8 cellular contexts compared by ENCODE assay signal in genomic region chr5:178205010-178205748, GRCh38. TPM values are rescaled to one million over a fixed set of nuclear protein-coding genes. Genes with fewer than 3 reads are reported as not detected.
DNase-seq lines count a peak whose midpoint lies in the region; ATAC-seq and TF ChIP-seq lines count a peak whose summit lies in the region.

No MANE protein-coding gene starts in this region.

- H3K27ac ChIP-seq in CD4-positive, alpha-beta T cell (ENCODE audit: low read depth, low read length): peak overlapping the region; percentile 62
- peak overlapping the region; percentile 87 for H3K27ac ChIP-seq in Panc1 (ENCODE audit: low read length)
- peak overlapping the region; percentile 94 to 98 (median 96) for H3K27ac ChIP-seq in stomach

- DNase-seq in CD4-positive, alpha-beta T cell: peak; percentile 37 to 74 (median 61)
- peak; percentile 91 for DNase-seq in GM19240 (ENCODE audit: insufficient read length, low spot score)
- DNase-seq in Panc1 (ENCODE audit: low read depth, low spot score): no peak
- peak; percentile 67 for DNase-seq in activated effector memory CD4-positive, alpha-beta T cell treated with Interleukin-2 at 50 U/mL for 16 hours
- peak; percentile 65 for DNase-seq in fibroblast of the conjunctiva (ENCODE audit: low read depth)
- DNase-seq in neural crest cell (ENCODE audit: low read depth, low spot score): peak; percentile 62
- DNase-seq in stomach: peak; percentile 87

- TF ChIP-seq CTCF in CD4-positive, alpha-beta T cell (IDR thresholded peaks at IDR 0.05): no peak
- TF ChIP-seq CTCF in Panc1 (IDR thresholded peaks at IDR 0.05) (no peak; the same call in 1 of the 2 replicates), neural crest cell (conservative IDR thresholded peaks at IDR 0.05) (no peak), stomach (IDR thresholded peaks at IDR 0.05) (no peak)

- peak; percentile 48 for ATAC-seq in CD4-positive, alpha-beta T cell (ENCODE audit: poor library complexity)
- ATAC-seq in HG03442 (IDR thresholded peaks at IDR 0.05; ENCODE audit: unreplicated experiment) (peak; percentile 38), Panc1 (peak; percentile 60)

- no peaks in the 10 kb centered on the region for H3K9me3 Mint-ChIP-seq in CD4-positive, alpha-beta T cell
- no peaks in the 10 kb centered on the region for H3K9me3 Mint-ChIP-seq in neural crest cell

- no TSS peak for BruUV-seq in Panc1 (replicated peaks; lab: Mats Ljungman, UMichigan)

- CTCF ChIA-PET in CD4-positive, alpha-beta T cell (lab: Charles Lee): interaction anchor here (1.1 to 1.4 kb wide), 2 partner anchors 30 to 84 kb away, joined by 3 to 7 read pairs; no protein-coding TSS in a partner anchor
- CTCF ChIA-PET in Panc1 (lab: Charles Lee): no interaction called here

- no peaks in the 10 kb centered on the region for H3K27me3 ChIP-seq in CD4-positive, alpha-beta T cell (ENCODE audit: control insufficient read depth, insufficient read depth, low read length)
- no peaks in the 10 kb centered on the region for H3K27me3 ChIP-seq in Panc1 (ENCODE audit: control insufficient read depth, insufficient read depth, low read length)
- H3K27me3 ChIP-seq in stomach: no peaks in the 10 kb centered on the region

- 0 to 1% (median 0%) methylated on average over 1 to 74 of the region's 74 CpGs for WGBS in stomach, 5 donors

- H3K9me3 ChIP-seq in CD4-positive, alpha-beta T cell (ENCODE audit: control insufficient read depth, low read length): no peaks in the 10 kb centered on the region
- H3K9me3 ChIP-seq in Panc1 (ENCODE audit: control insufficient read depth, insufficient read depth, low read depth, low read length): no peaks in the 10 kb centered on the region
- H3K9me3 ChIP-seq in stomach: no peaks in the 10 kb centered on the region

- peaks cover 24% of the 10 kb centered on the region for H3K36me3 ChIP-seq in Panc1 (ENCODE audit: control insufficient read depth, insufficient read depth, low read length)
- H3K36me3 ChIP-seq in stomach: peaks cover 37 to 39% (median 38%) of the 10 kb centered on the region in 4 donors

- H3K36me3 Mint-ChIP-seq in CD4-positive, alpha-beta T cell (ENCODE audit: low read depth): peaks cover 54% of the 10 kb centered on the region
- peaks cover 52% of the 10 kb centered on the region for H3K36me3 Mint-ChIP-seq in neural crest cell (ENCODE audit: low read depth)

- H3K4me1 ChIP-seq in Panc1 (ENCODE audit: control insufficient read depth, insufficient read depth, low read length): peaks cover 41% of the 10 kb centered on the region
- H3K4me1 ChIP-seq in stomach: peaks cover 27 to 50% (median 48%) of the 10 kb centered on the region in 4 donors

- POLR2A ChIA-PET in CD4-positive, alpha-beta T cell (lab: Charles Lee): interaction anchor here (0.7 to 2.2 kb wide), 21 partner anchors 8 to 1757 kb away, joined by 3 to 19 read pairs (median 4); partner anchors contain the start of genes FAF2, HNRNPH1, NHP2 and PHYKPL
- POLR2A ChIA-PET in Panc1 (lab: Charles Lee): no interaction called here

- peaks cover 4% of the 10 kb centered on the region for H3K27me3 Mint-ChIP-seq in CD4-positive, alpha-beta T cell
- peaks cover 40% of the 10 kb centered on the region for H3K27me3 Mint-ChIP-seq in neural crest cell (ENCODE audit: low read depth)

- peak overlapping the region; percentile 92 to 97 for H3K4me3 ChIP-seq in Panc1 (ENCODE audit: low read depth in 2 of 2, low read length in 2 of 2)
- peak overlapping the region; percentile 82 to 99 (median 96) for H3K4me3 ChIP-seq in stomach

- in situ Hi-C loops in Panc1 (cut with HindIII; ENCODE audit: low pct_unique_long_range_greater_than_20kb, low sequenced_read_pairs): no loop called here

- intact Hi-C loops in CD4-positive, alpha-beta T cell (cut with DNase I, micrococcal nuclease): loop anchor here in 1 of 2 experiments (1.0 to 10.0 kb wide), 2 partner anchors 27 to 1560 kb away; partner anchors contain the start of genes PHYKPL and TSPAN17
- intact Hi-C loops in Panc1 (cut with micrococcal nuclease; ENCODE audit: unreplicated experiment) (no loop called here), stomach (cut with DNase I; ENCODE audit: low total_unique reads) (no loop called here)

- peak overlapping the region; percentile 83 for H3K27ac Mint-ChIP-seq in CD4-positive, alpha-beta T cell
- no peak overlapping the region for H3K27ac Mint-ChIP-seq in neural crest cell (ENCODE audit: unreplicated experiment)

- no peak for TF ChIP-seq EP300 in stomach (IDR thresholded peaks at IDR 0.05)

- no peak for TF ChIP-seq POLR2A in stomach (IDR thresholded peaks at IDR 0.05)

- peaks cover 44% of the 10 kb centered on the region for H3K4me1 Mint-ChIP-seq in CD4-positive, alpha-beta T cell (ENCODE audit: low read depth)
- peaks cover 50% of the 10 kb centered on the region for H3K4me1 Mint-ChIP-seq in neural crest cell

- H3K4me3 Mint-ChIP-seq in CD4-positive, alpha-beta T cell: peak overlapping the region; percentile 85
- H3K4me3 Mint-ChIP-seq in neural crest cell: peak overlapping the region; percentile 95

RNA-seq across cellular contexts. Expression of gene HNRNPAB, which starts 0.8 kb away (rescaled TPM):
- 10 to 100 TPM; 63.6 to 68.9 TPM for total RNA-seq in CD4-positive, alpha-beta T cell
- total RNA-seq in Panc1 (2021; ENCODE audit: unreplicated experiment) (273 TPM), neural crest cell (464 and 466 TPM in 2 replicates), stomach (100 to 1,000 TPM in 2 of 5 donors, 10 to 100 TPM in 3; 25.1 to 327 (median 92.9) TPM)
- polyA plus RNA-seq in Panc1 (2012; ENCODE audit: insufficient read length): 251 TPM
- 100 to 1,000 TPM; 115 to 139 (median 117) TPM for polyA plus RNA-seq in stomach

RNA-seq across cellular contexts. Expression of gene GMCL2, which starts 18.0 kb away (rescaled TPM):
- not detected for total RNA-seq in CD4-positive, alpha-beta T cell
- total RNA-seq in Panc1 (2021; ENCODE audit: unreplicated experiment) (not detected), neural crest cell (not detected in 2 replicates), stomach (not detected)
- not detected for polyA plus RNA-seq in Panc1 (2012; ENCODE audit: insufficient read length)
- polyA plus RNA-seq in stomach: not detected

RNA-seq across cellular contexts. Expression of gene PHYKPL, which starts 27.4 kb away (rescaled TPM):
- total RNA-seq in CD4-positive, alpha-beta T cell: 10 to 100 TPM; 90.9 to 92.8 TPM
- total RNA-seq in Panc1 (2021; ENCODE audit: unreplicated experiment) (43.2 TPM), neural crest cell (53.9 and 55.7 TPM in 2 replicates), stomach (100 to 1,000 TPM in 2 of 5 donors, 10 to 100 TPM in 3; 32.1 to 262 (median 56.2) TPM)
- 35.9 TPM for polyA plus RNA-seq in Panc1 (2012; ENCODE audit: insufficient read length)
- polyA plus RNA-seq in stomach: 10 to 100 TPM; 22.9 to 38.3 (median 25.9) TPM

RNA-seq across cellular contexts. Expression of gene NHP2, which starts 51.5 kb away (rescaled TPM):
- 10 to 100 TPM; 42.2 to 44.5 TPM for total RNA-seq in CD4-positive, alpha-beta T cell
- total RNA-seq in Panc1 (2021; ENCODE audit: unreplicated experiment) (239 TPM), neural crest cell (169 and 174 TPM in 2 replicates), stomach (10 to 100 TPM in 4 of 5 donors, 1 to 10 TPM in 1; 4.0 to 89.3 (median 25.5) TPM)
- polyA plus RNA-seq in Panc1 (2012; ENCODE audit: insufficient read length): 318 TPM
- 100 to 1,000 TPM; 149 to 182 (median 168) TPM for polyA plus RNA-seq in stomach
